ENCODE assay signal across 1 cellular context in genomic region chr2:102103992-102104871, GRCh38.
A peak's percentile ranks its signal among the peaks of the same experiment; 100 is the strongest.
TF ChIP-seq lines count a peak whose summit lies in the region.

No MANE protein-coding gene starts in this region.

TF ChIP-seq in GM12878, 131 proteins besides CTCF, POLR2A, EP300 and RAD21 (continued from another document):
- TF ChIP-seq NRF1 (conservative IDR thresholded peaks at IDR 0.05; ENCODE audit: low read depth, low read length) (no peak), POLR2AphosphoS5 (IDR thresholded peaks at IDR 0.05; ENCODE audit: low read length) (0 out of 2 replicates have a peak, but pooled peaks have one; percentile 25), BHLHE40 (IDR thresholded peaks at IDR 0.05; ENCODE audit: borderline replicate concordance in 1 of 2, low read depth in 2 of 2, low read length in 1 of 2) (peak; percentile 94 to 95), PRDM15 (CRISPR knock-in tag; IDR thresholded peaks at IDR 0.05) (no peak), RELB (IDR thresholded peaks at IDR 0.05; ENCODE audit: low read depth) (no peak), CHD2 (IDR thresholded peaks at IDR 0.05; ENCODE audit: borderline replicate concordance, low read depth, low read length) (no peak)
